In the genomic region with DNA sequence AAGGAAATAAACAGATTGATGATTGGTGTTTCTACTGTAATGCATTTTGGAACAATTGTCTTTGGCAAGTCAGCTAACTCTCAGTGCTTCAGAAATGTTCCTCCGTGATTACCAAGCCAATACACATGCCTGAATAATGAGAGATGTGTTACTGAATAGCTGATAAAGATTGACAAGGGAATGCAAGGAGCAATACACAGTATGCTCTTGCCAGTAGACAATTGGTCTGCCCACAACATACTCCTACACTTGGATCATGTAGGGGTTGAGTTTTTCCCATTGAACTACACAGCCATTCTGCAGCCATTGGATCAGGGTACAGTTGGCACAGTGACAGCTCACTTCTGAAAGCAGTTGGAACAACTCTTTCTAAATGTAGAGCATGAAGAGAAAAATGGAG, we compare ENCODE assay signal across 21 cellular contexts. TPM values are rescaled to one million over a fixed set of nuclear protein-coding genes. Genes with fewer than 3 reads are reported as not detected.
A peak's percentile ranks its signal among the peaks of the same experiment; 100 is the strongest.
DNase-seq lines count a peak whose midpoint lies in the region; ATAC-seq and TF ChIP-seq lines count a peak whose summit lies in the region.
"Had no signal": no experiment of that assay in that cellular context is flagged by ENCODE, and none has a peak within 500 bp of the region (broad histone marks: within the 10 kb centered on the region; RNA-seq: fewer than 3 reads in every experiment).

No MANE protein-coding gene starts in this region.

- H3K27me3 Mint-ChIP-seq in T-cell = no peaks in the 10 kb centered on the region
- H3K27me3 Mint-ChIP-seq: CD4-positive, alpha-beta T cell had no signal

- DNase-seq in Right ventricle myocardium inferior (ENCODE audit: missing footprints) (no peak), cardiac septum (ENCODE audit: low spot score) (no peak), astrocyte of the hippocampus (ENCODE audit: low read depth, low spot score) (peak; percentile 46), left cardiac atrium (no peak), SW480 (ENCODE audit: low spot score) (no peak), T-cell (no peak), OCI-LY7 (ENCODE audit: low spot score) (no peak), NCI-H1092 (lab: John Stamatoyannopoulos, UW) (no peak)
- DNase-seq: Calu3; CD4-positive, alpha-beta T cell; DMS79; GDM1; GOT3; Karpas-422; MM.1S; NCI-H1105 treated with DMSO at 0.1 percent for 48 hours; NCI-H187; NCI-H774; SHP77 had no signal

- TF ChIP-seq CTCF in OCI-LY7 (conservative IDR thresholded peaks at IDR 0.05; ENCODE audit: low read length) = no peak

- H3K4me2 ChIP-seq in OCI-LY7 (ENCODE audit: low read length) = no peak overlapping the region

- H3K4me1 ChIP-seq in OCI-LY7 (ENCODE audit: insufficient read depth, low read length, poor library complexity, severe bottlenecking) = peaks cover 35% of the 10 kb centered on the region

- H3K27ac ChIP-seq in OCI-LY7 (ENCODE audit: low read depth, low read length, poor library complexity, severe bottlenecking) = no peak overlapping the region
- H3K27ac ChIP-seq: 22Rv1 had no signal

- CTCF ChIA-PET in T-cell (lab: Charles Lee) = no interaction called here
- CTCF ChIA-PET in OCI-LY7 (lab: Charles Lee; ENCODE audit: unreplicated experiment) = no interaction called here

- no peak overlapping the region for H3K4me3 Mint-ChIP-seq in T-cell
- H3K4me3 Mint-ChIP-seq: CD4-positive, alpha-beta T cell had no signal

- intact Hi-C loops in Right ventricle myocardium inferior (cut with DNase I) (no loop called here), cardiac septum (cut with DNase I) (no loop called here), left cardiac atrium (cut with DNase I) (no loop called here), OCI-LY7 (cut with micrococcal nuclease; ENCODE audit: unreplicated experiment) (no loop called here)

- peaks cover 22 to 27% (median 26%) of the 10 kb centered on the region in 3 donors for H3K4me1 Mint-ChIP-seq in T-cell

- no peaks in the 10 kb centered on the region for H3K9me3 ChIP-seq in OCI-LY7 (ENCODE audit: low read length)

- peaks cover 29% of the 10 kb centered on the region for H3K36me3 Mint-ChIP-seq in T-cell

- peaks cover 10% of the 10 kb centered on the region; the same call in 1 of the 2 replicates for H3K79me2 ChIP-seq in OCI-LY7 (ENCODE audit: insufficient read depth, low read depth, low read length)

- H3K4me3 ChIP-seq in OCI-LY7 (ENCODE audit: low read depth, low read length, poor library complexity, severe bottlenecking) = no peak overlapping the region

- no peaks in the 10 kb centered on the region; the same call in 1 of the 2 replicates for H3K36me3 ChIP-seq in OCI-LY7 (ENCODE audit: insufficient read depth, low read length)

- no peak overlapping the region for H3K27ac Mint-ChIP-seq in T-cell

- POLR2A ChIA-PET in T-cell (lab: Charles Lee) (no interaction called here), OCI-LY7 (lab: Charles Lee) (interaction anchor here (0.5 kb wide), 1 partner anchor 181 kb away, joined by 3 read pairs; no protein-coding TSS in a partner anchor)

- no peaks in the 10 kb centered on the region for H4K20me1 ChIP-seq in OCI-LY7 (ENCODE audit: insufficient read depth, low read length)

- no TSS peak for BruUV-seq in OCI-LY7 (replicated peaks; lab: Mats Ljungman, UMichigan)

- H2AFZ ChIP-seq in OCI-LY7 (ENCODE audit: low read length) = no peak overlapping the region

- no peaks in the 10 kb centered on the region for H3K9me2 ChIP-seq in OCI-LY7 (ENCODE audit: insufficient read depth, low read length)

- ATAC-seq in Right ventricle myocardium inferior (peak; percentile 74), left cardiac atrium (peak; percentile 81), T-cell (replicated peaks in 1 of 4) (no peak)
- ATAC-seq: Panc1 had no signal

- peaks cover 4 to 13% (median 10%) of the 10 kb centered on the region in 3 donors for H3K9me3 Mint-ChIP-seq in T-cell
- H3K9me3 Mint-ChIP-seq: CD4-positive, alpha-beta T cell had no signal

RNA-seq across cellular contexts. Expression of a gene that starts 5.6 kb away (rescaled TPM):
- total RNA-seq in Right ventricle myocardium inferior (not detected), cardiac septum (not detected), left cardiac atrium (not detected), T-cell (under 1 TPM in 1 of 5 donors, not detected in 4; 0.10 TPM), OCI-LY7 (2022) (not detected in 2 replicates)
- not detected in 2 replicates for total RNA-seq in OCI-LY7 (2014; rRNA removed; shearing (Covaris generic))
- total RNA-seq: Calu3; CD4-positive, alpha-beta T cell had no signal

RNA-seq across cellular contexts. Expression of a gene that starts 9.9 kb away (rescaled TPM):
- total RNA-seq in Right ventricle myocardium inferior (1.4 TPM), cardiac septum (4.5 TPM), left cardiac atrium (1 to 10 TPM; 2.3 to 2.4 TPM), T-cell (1 to 10 TPM; 2.6 to 4.5 (median 3.3) TPM), OCI-LY7 (2022) (2.8 and 3.0 TPM in 2 replicates)
- total RNA-seq in OCI-LY7 (2014; rRNA removed; shearing (Covaris generic)) = 1.4 and 7.2 TPM in 2 replicates

RNA-seq across cellular contexts. Expression of a gene that starts 12.3 kb away (rescaled TPM):
- total RNA-seq in Right ventricle myocardium inferior (10.9 TPM), cardiac septum (17.2 TPM), left cardiac atrium (10 to 100 TPM; 13.2 to 14.6 TPM), T-cell (10 to 100 TPM in 3 of 5 donors, 1 to 10 TPM in 2; 8.6 to 12.4 (median 11.0) TPM), OCI-LY7 (2022) (12.5 and 14.3 TPM in 2 replicates)
- 6.6 TPM in 2 replicates for total RNA-seq in OCI-LY7 (2014; rRNA removed; shearing (Covaris generic))

Comparison
In these comparisons a context has a peak if more than half of its experiments do, and no peak if none do; other contexts are left out.
1. ATAC-seq: peak in Right ventricle myocardium inferior (single experiment) and left cardiac atrium (2 of 2); none in T-cell (0 of 4).